In the genomic region with DNA sequence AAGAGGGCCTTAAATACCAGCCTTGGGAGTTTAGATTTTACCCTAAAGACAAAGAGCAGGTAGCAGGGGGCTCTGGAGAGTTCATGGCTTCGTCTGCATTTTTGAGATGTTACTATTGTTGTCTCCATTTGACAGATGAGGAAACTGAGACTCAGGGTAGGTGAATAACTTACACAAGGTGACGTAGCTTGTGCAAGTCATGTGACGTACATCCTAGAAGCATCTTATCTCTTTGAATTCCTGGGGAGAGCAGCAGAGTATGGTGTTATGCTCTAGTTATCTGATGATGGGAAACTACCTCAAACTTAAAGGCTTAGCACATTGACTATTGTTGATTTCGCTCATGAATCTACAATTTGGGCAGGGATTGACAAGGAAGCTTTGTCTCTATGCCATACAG, we compare ENCODE assay signal across 11 cellular contexts.
"Had no signal": no experiment of that assay in that cellular context is flagged by ENCODE, and none has a peak within 500 bp of the region (broad histone marks: within the 10 kb centered on the region; RNA-seq: fewer than 3 reads in every experiment).

No MANE protein-coding gene starts in this region.

- H3K4me1 ChIP-seq: HAP-1 had no signal

- H3K9ac ChIP-seq: GM23248 had no signal

- DNase-seq: GM23248, GOT3, H7, H9, HCEC 1CT, HFFc6 had no signal

- H2AFZ ChIP-seq: GM23248, GM23338 had no signal

- H3K36me3 ChIP-seq: HAP-1 had no signal

- H3K27ac ChIP-seq: GM23248 had no signal

- H3K4me3 ChIP-seq: GM23248, GM23338, HAP-1 had no signal

- H3K4me3 Mint-ChIP-seq: GM23338, H9, HFFc6 had no signal

- H3K9me3 Mint-ChIP-seq: GM23338, H9, HFFc6 had no signal

- H3K4me2 ChIP-seq: GM23338 had no signal

- ATAC-seq: GM23338, HCT116 had no signal

- H3K9me3 ChIP-seq: HAP-1 had no signal

- FAIRE-seq: H1, H54 had no signal

- H3K27ac Mint-ChIP-seq: GM23338, HFFc6 had no signal
